Comparison of ENCODE assay signal across 22 cellular contexts in the genomic region with DNA sequence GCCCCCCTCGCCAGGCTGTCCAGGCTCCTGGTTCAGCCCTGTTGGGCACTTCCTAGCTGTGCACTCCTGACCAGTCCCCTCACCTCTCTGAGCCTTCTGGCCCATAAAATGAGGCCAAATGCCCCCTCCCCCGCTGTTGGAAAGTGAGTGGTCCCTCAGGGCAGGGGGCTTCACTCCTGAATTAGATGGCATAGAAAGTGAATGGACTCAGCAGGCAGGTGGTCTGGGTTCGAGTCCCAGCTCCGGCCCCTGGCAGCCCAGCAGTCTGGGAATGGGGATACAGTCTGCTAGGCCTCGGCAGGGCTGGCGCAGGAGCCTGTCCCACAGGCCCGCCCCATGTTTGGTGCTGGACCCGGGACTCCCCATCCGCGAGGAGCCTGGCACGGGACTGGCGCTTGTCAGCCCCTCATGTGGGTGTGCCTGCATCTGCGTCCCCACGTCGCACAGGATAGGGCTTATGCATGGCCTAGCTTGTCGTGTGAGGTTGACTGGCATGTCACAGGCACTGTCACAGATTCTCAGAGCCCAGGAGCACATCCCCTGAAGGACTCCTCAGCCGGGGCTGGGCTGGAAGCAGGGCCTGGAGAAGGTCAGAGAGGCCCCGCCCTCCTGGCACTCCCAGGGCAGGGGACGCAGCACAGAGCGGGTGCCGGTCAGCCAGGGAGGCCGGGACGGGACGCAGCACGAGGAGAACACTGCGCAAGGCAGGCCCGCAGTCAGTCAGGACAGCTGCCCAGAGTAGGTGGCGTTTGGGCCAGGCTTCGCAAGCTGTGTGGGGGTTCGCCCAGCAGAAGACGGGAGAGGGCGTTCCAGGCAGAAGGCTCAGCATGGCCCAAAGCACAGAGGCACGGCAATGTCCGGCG. TPM values are rescaled to one million over a fixed set of nuclear protein-coding genes. Genes with fewer than 3 reads are reported as not detected.
DNase-seq lines count a peak whose midpoint lies in the region; TF ChIP-seq lines count a peak whose summit lies in the region.
"Had no signal": no experiment of that assay in that cellular context is flagged by ENCODE, and none has a peak within 500 bp of the region (broad histone marks: within the 10 kb centered on the region; RNA-seq: fewer than 3 reads in every experiment).

No MANE protein-coding gene starts in this region.

- intact Hi-C loops in spleen (cut with DNase I; ENCODE audit: low total_unique reads): no loop called here

- no peak overlapping the region for H3K27ac Mint-ChIP-seq in activated T-cell treated with anti-CD3 and anti-CD28 coated beads, Interleukin-2, amount 50 U/mL, for 24 hours
- H3K27ac Mint-ChIP-seq in endodermal cell: no peak overlapping the region

- peaks cover 19% of the 10 kb centered on the region for H3K27me3 Mint-ChIP-seq in activated T-cell treated with anti-CD3 and anti-CD28 coated beads, Interleukin-2, amount 50 U/mL, for 24 hours
- peaks cover 33% of the 10 kb centered on the region for H3K27me3 Mint-ChIP-seq in endodermal cell (ENCODE audit: insufficient read depth)

- no peak overlapping the region for H3K4me3 Mint-ChIP-seq in activated T-cell treated with anti-CD3 and anti-CD28 coated beads, Interleukin-2, amount 50 U/mL, for 24 hours
- no peak overlapping the region for H3K4me3 Mint-ChIP-seq in endodermal cell

- H3K36me3 Mint-ChIP-seq in activated T-cell treated with anti-CD3 and anti-CD28 coated beads, Interleukin-2, amount 50 U/mL, for 24 hours (ENCODE audit: low read depth): no peaks in the 10 kb centered on the region
- no peaks in the 10 kb centered on the region for H3K36me3 Mint-ChIP-seq in endodermal cell (ENCODE audit: low read depth)

- H3K4me1 Mint-ChIP-seq in activated T-cell treated with anti-CD3 and anti-CD28 coated beads, Interleukin-2, amount 50 U/mL, for 24 hours (ENCODE audit: low read depth): peaks cover 23% of the 10 kb centered on the region
- no peaks in the 10 kb centered on the region for H3K4me1 Mint-ChIP-seq in endodermal cell

- WGBS in endodermal cell (ENCODE audit: insufficient coverage in 1 of 2, insufficient read length in 1 of 2), 2 experiments: 92 to 93% methylated on average over 22 to 35 of the region's 35 CpGs
- whole genome bisulfite sequencing in spleen, 5 donors: 90 to 94% (median 92%) methylated on average over 18 to 35 of the region's 35 CpGs

- peak; percentile 10 for DNase-seq in activated T-cell treated with anti-CD3 and anti-CD28 coated beads, Interleukin-2, amount 50 U/mL, for 1 hour
- no peak for DNase-seq in activated T-cell treated with anti-CD3 and anti-CD28 coated beads, Interleukin-2, amount 50 U/mL, for 24 hours
- DNase-seq in Daoy (ENCODE audit: low read depth): peak; percentile 1
- peak; percentile 45 for DNase-seq in endodermal cell
- peak; percentile 63 for DNase-seq in spleen
- DNase-seq in cerebellum (ENCODE audit: low spot score): no peak
- DNase-seq in islet precursor cell: no peak
- DNase-seq in NCI-H69 (lab: John Stamatoyannopoulos, UW): no peak
- DNase-seq: effector CD8-positive, alpha-beta T cell; NCI-H1092; NCI-H1930; NCI-H2227 treated with DMSO at 0.1 percent for 48 hours; NCI-H82; SIG-M5; stimulated activated CD4-positive, alpha-beta T cell treated with anti-CD3 and anti-CD28 coated beads, Interleukin-4, amount 100 ng/mL, for 24 hours had no signal

- no peak overlapping the region for H3K4me3 ChIP-seq in endodermal cell (ENCODE audit: low read length)
- no peak overlapping the region for H3K4me3 ChIP-seq in spleen

- no peaks in the 10 kb centered on the region for H3K9me3 ChIP-seq in endodermal cell (ENCODE audit: control insufficient read depth, low read length)
- no peaks in the 10 kb centered on the region for H3K9me3 ChIP-seq in spleen

- H3K27me3 ChIP-seq in endodermal cell (ENCODE audit: control insufficient read depth, insufficient read depth, low read length, poor library complexity, severe bottlenecking): peaks cover 6% of the 10 kb centered on the region
- peaks cover 0 to 36% (median 5%) of the 10 kb centered on the region in 7 donors for H3K27me3 ChIP-seq in spleen (replicated peaks in 1 of 7)

- no peaks in the 10 kb centered on the region for H3K9me3 Mint-ChIP-seq in activated T-cell treated with anti-CD3 and anti-CD28 coated beads, Interleukin-2, amount 50 U/mL, for 24 hours
- H3K9me3 Mint-ChIP-seq in endodermal cell: peaks cover 14% of the 10 kb centered on the region

- H3K4me1 ChIP-seq in endodermal cell (ENCODE audit: control insufficient read depth, insufficient read depth, low read length): no peaks in the 10 kb centered on the region
- peaks cover 2 to 6% (median 3%) of the 10 kb centered on the region in 6 donors for H3K4me1 ChIP-seq in spleen

- no peak overlapping the region for H3K9ac ChIP-seq in endodermal cell (ENCODE audit: extremely low read depth, low read length, poor library complexity, severe bottlenecking)

- TF ChIP-seq POLR2A in spleen (IDR thresholded peaks at IDR 0.05): no peak

- H3K36me3 ChIP-seq in endodermal cell (ENCODE audit: control insufficient read depth, insufficient read depth, low read length) (no peaks in the 10 kb centered on the region), spleen (no peaks in the 10 kb centered on the region)

- TF ChIP-seq CTCF in endodermal cell (conservative IDR thresholded peaks at IDR 0.05) (no peak), spleen (IDR thresholded peaks at IDR 0.05 in 8 of 11, conservative IDR thresholded peaks at IDR 0.05 in 3 of 11) (no peak)

- no peak overlapping the region for H3K27ac ChIP-seq in endodermal cell (ENCODE audit: low read depth, low read length)
- no peak overlapping the region for H3K27ac ChIP-seq in spleen

RNA-seq across cellular contexts. Expression of a gene that starts 40.5 kb away (rescaled TPM):
- not detected in 2 replicates for total RNA-seq in Daoy (2014; rRNA removed; shearing (Covaris generic))
- 10 to 100 TPM; 24.2 to 60.5 TPM for total RNA-seq in endodermal cell
- polyA plus RNA-seq in endodermal cell (2013, experiment 1 of 2): 27.3 TPM
- 37.6 TPM for polyA plus RNA-seq in endodermal cell (2013, experiment 2 of 2)
- 1 to 10 TPM in 1 of 7 donors, under 1 TPM in 4, not detected in 2; 0.20 to 1.3 (median 0.36) TPM for total RNA-seq in spleen
- polyA plus RNA-seq in spleen: under 1 TPM; 0.04 to 0.46 (median 0.42) TPM
- total RNA-seq in cerebellum: 6.1 TPM
- total RNA-seq: A673; activated naive CD4-positive, alpha-beta T cell treated with anti-CD3 and anti-CD28 coated beads, Interleukin-2, amount 50 U/mL, for 72 hours; G401; OCI-LY7; T-helper 1 cell treated with Interleukin-12 subunit alpha and Interleukin-12 subunit beta and Interleukin-4 antibody, amounts not matched to agents 30 ng/mL and 1 ng/mL, for 36 hours had no signal
- polyA plus RNA-seq: BJ, keratinocyte had no signal

Comparison
In these comparisons a context has a peak if more than half of its experiments do, and no peak if none do; other contexts are left out.
1. DNase-seq: peak in activated T-cell treated with anti-CD3 and anti-CD28 coated beads, Interleukin-2, amount 50 U/mL, for 1 hour (single experiment), Daoy (single experiment), endodermal cell (single experiment) and spleen (single experiment); none in activated T-cell treated with anti-CD3 and anti-CD28 coated beads, Interleukin-2, amount 50 U/mL, for 24 hours (single experiment), cerebellum (single experiment), islet precursor cell (single experiment) and NCI-H69 (single experiment).